ENCODE assay signal across 14 cellular contexts in genomic region chr13:60755380-60756163, GRCh38.
DNase-seq lines count a peak whose midpoint lies in the region; ATAC-seq and TF ChIP-seq lines count a peak whose summit lies in the region.
"Had no signal": no experiment of that assay in that cellular context is flagged by ENCODE, and none has a peak within 500 bp of the region (broad histone marks: within the 10 kb centered on the region; RNA-seq: fewer than 3 reads in every experiment).

No MANE protein-coding gene starts in this region.

- no peak overlapping the region for H3K4me3 Mint-ChIP-seq in activated CD8-positive, alpha-beta T cell treated with anti-CD3 and anti-CD28 coated beads for 36 hours

- H3K4me3 ChIP-seq in SK-N-MC (peak overlapping the region; percentile 69), hepatocyte (no peak overlapping the region)
- H3K4me3 ChIP-seq: sigmoid colon had no signal

- ATAC-seq in activated CD8-positive, alpha-beta T cell treated with anti-CD3 and anti-CD28 coated beads for 36 hours, result no peak

- no peaks in the 10 kb centered on the region for H3K27me3 Mint-ChIP-seq in activated CD8-positive, alpha-beta T cell treated with anti-CD3 and anti-CD28 coated beads for 36 hours

- H3K36me3 Mint-ChIP-seq in activated CD8-positive, alpha-beta T cell treated with anti-CD3 and anti-CD28 coated beads for 36 hours (ENCODE audit: low read depth), result no peaks in the 10 kb centered on the region

- POLR2A ChIA-PET in activated CD8-positive, alpha-beta T cell treated with anti-CD3 and anti-CD28 coated beads for 36 hours (lab: Charles Lee), result no interaction called here

- intact Hi-C loops in activated CD8-positive, alpha-beta T cell treated with anti-CD3 and anti-CD28 coated beads for 36 hours (cut with micrococcal nuclease), result no loop called here

- H3K4me1 ChIP-seq in hepatocyte (ENCODE audit: insufficient read depth), result peaks cover 10% of the 10 kb centered on the region

- TF ChIP-seq CTCF in hepatocyte (IDR thresholded peaks at IDR 0.05; ENCODE audit: poor library complexity), result peak; percentile 27
- no peak for TF ChIP-seq CTCF in activated CD8-positive, alpha-beta T cell treated with anti-CD3 and anti-CD28 coated beads for 36 hours (IDR thresholded peaks at IDR 0.05)

- DNase-seq in HPDE6-E6E7 (ENCODE audit: extremely low spot score) (peak; percentile 11), SK-N-MC (ENCODE audit: low read depth, low spot score) (no peak), hepatocyte (ENCODE audit: low spot score) (peak; percentile 30), putamen (ENCODE audit: low spot score) (peak; percentile 79), T-helper 9 cell (no peak)
- no peak for DNase-seq in activated CD8-positive, alpha-beta T cell treated with anti-CD3 and anti-CD28 coated beads for 36 hours
- no peak for DNase-seq in activated T-cell treated with anti-CD3 and anti-CD28 coated beads, Interleukin-2, amount 50 U/mL, for 1 hour
- DNase-seq: C1 segment of cervical spinal cord; DMS79; Kasumi-1; NCI-H1436 treated with DMSO at 0.1 percent for 48 hours; NCI-H510A; sigmoid colon; stimulated activated CD4-positive, alpha-beta T cell treated with anti-CD3 and anti-CD28 coated beads, Interleukin-2, amount 100 ng/mL, for 48 hours had no signal

- no peaks in the 10 kb centered on the region for H3K36me3 ChIP-seq in SK-N-MC (ENCODE audit: insufficient read depth, low read length)
- H3K36me3 ChIP-seq in hepatocyte (replicated peaks; ENCODE audit: insufficient read depth, low read depth), result no peaks in the 10 kb centered on the region
- H3K36me3 ChIP-seq: sigmoid colon had no signal

- H3K27ac Mint-ChIP-seq in activated CD8-positive, alpha-beta T cell treated with anti-CD3 and anti-CD28 coated beads for 36 hours, result no peak overlapping the region

- H3K79me2 ChIP-seq in hepatocyte, result no peaks in the 10 kb centered on the region

- WGBS in hepatocyte (ENCODE audit: low lambda C conversion rate, missing lambda C conversion rate), result 52% methylated on average over 4 of the region's 4 CpGs

- CTCF ChIA-PET in activated CD8-positive, alpha-beta T cell treated with anti-CD3 and anti-CD28 coated beads for 36 hours (lab: Charles Lee), result no interaction called here

- no peaks in the 10 kb centered on the region for H3K9me3 ChIP-seq in SK-N-MC (ENCODE audit: low read depth, low read length)
- no peaks in the 10 kb centered on the region for H3K9me3 ChIP-seq in hepatocyte (ENCODE audit: low read depth)
- H3K9me3 ChIP-seq: sigmoid colon had no signal

- no peaks in the 10 kb centered on the region for H3K9me2 ChIP-seq in hepatocyte (replicated peaks; ENCODE audit: insufficient read depth)

- H3K27me3 ChIP-seq in hepatocyte, result no peaks in the 10 kb centered on the region
- H3K27me3 ChIP-seq: sigmoid colon had no signal

- no peak overlapping the region for H3K4me2 ChIP-seq in hepatocyte

- no peaks in the 10 kb centered on the region for H3K9me3 Mint-ChIP-seq in activated CD8-positive, alpha-beta T cell treated with anti-CD3 and anti-CD28 coated beads for 36 hours

- no peaks in the 10 kb centered on the region for H3K4me1 Mint-ChIP-seq in activated CD8-positive, alpha-beta T cell treated with anti-CD3 and anti-CD28 coated beads for 36 hours (ENCODE audit: low read depth)

- H4K20me1 ChIP-seq in hepatocyte (ENCODE audit: insufficient read depth, poor library complexity, severe bottlenecking), result no peaks in the 10 kb centered on the region

- H2AFZ ChIP-seq in hepatocyte, result no peak overlapping the region

- H3K27ac ChIP-seq in SK-N-MC (peak overlapping the region; percentile 89), hepatocyte (peak overlapping the region; percentile 9)
- H3K27ac ChIP-seq: sigmoid colon had no signal

- no peak overlapping the region for H3K9ac ChIP-seq in SK-N-MC (ENCODE audit: insufficient read length)

Comparison
In these comparisons a context has a peak if more than half of its experiments do, and no peak if none do; other contexts are left out.
1. DNase-seq: peak in HPDE6-E6E7 (single experiment), hepatocyte (single experiment) and putamen (single experiment); none in SK-N-MC (single experiment), activated CD8-positive, alpha-beta T cell treated with anti-CD3 and anti-CD28 coated beads for 36 hours (single experiment), activated T-cell treated with anti-CD3 and anti-CD28 coated beads, Interleukin-2, amount 50 U/mL, for 1 hour (single experiment) and T-helper 9 cell (single experiment).